17 cellular contexts compared by ENCODE assay signal in genomic region chr11:115776916-115777315, GRCh38.
"Had no signal": no experiment of that assay in that cellular context is flagged by ENCODE, and none has a peak within 500 bp of the region (broad histone marks: within the 10 kb centered on the region; RNA-seq: fewer than 3 reads in every experiment).

No MANE protein-coding gene starts in this region.

- DNase-seq: activated B cell treated with CpG ODN at 0.5 μM for 24 hours; activated CD4-positive, alpha-beta memory T cell treated with anti-CD3 and anti-CD28 coated beads for 36 hours; activated CD4-positive, alpha-beta T cell treated with anti-CD3 and anti-CD28 coated beads for 4 hours; activated CD8-positive, alpha-beta memory T cell treated with anti-CD3 and anti-CD28 coated beads, Interleukin-2, amount 10 ng/mL, durations not matched to agents 7 days and 5 days; activated naive CD4-positive, alpha-beta T cell; activated naive CD8-positive, alpha-beta T cell treated with anti-CD3 and anti-CD28 coated beads for 36 hours; amniotic stem cell; head of caudate nucleus; natural killer cell; stimulated activated CD4-positive, alpha-beta T cell treated with anti-CD3 and anti-CD28 coated beads, Interleukin-12 subunit alpha, Interleukin-12 subunit beta, amount 100 ng/mL, for 4 hours; stimulated activated CD4-positive, alpha-beta T cell treated with anti-CD3 and anti-CD28 coated beads, Interleukin-1b, Interleukin-23, amount 100 ng/mL, for 48 hours; stimulated activated CD8-positive, alpha-beta memory T cell treated with anti-CD3 and anti-CD28 coated beads, Interleukin-4, amount 100 ng/mL, for 48 hours; stimulated activated naive CD4-positive, alpha-beta T cell treated with Interleukin-2 at 50 U/mL for 16 hours; tibial artery had no signal

- H3K36me3 ChIP-seq: tibial artery had no signal

- H2AFZ ChIP-seq: parathyroid adenoma had no signal

- ATAC-seq: activated CD8-positive, alpha-beta memory T cell treated with anti-CD3 and anti-CD28 coated beads, Interleukin-2, amount 10 ng/mL, durations not matched to agents 7 days and 5 days; activated T-helper 17 cell treated with anti-CD3 and anti-CD28 coated beads, Interleukin-2, amount 50 U/mL, for 72 hours; natural killer cell had no signal

- H3K4me1 ChIP-seq: parathyroid adenoma, tibial artery had no signal

- H3K4me3 ChIP-seq: coronary artery, tibial artery had no signal

- H3K79me2 ChIP-seq: parathyroid adenoma had no signal

- H3K27ac ChIP-seq: coronary artery, parathyroid adenoma, tibial artery had no signal

- H3K27me3 ChIP-seq: tibial artery had no signal

- H3K9me3 ChIP-seq: tibial artery had no signal

- H3K9ac ChIP-seq: parathyroid adenoma had no signal
